Comparison of ENCODE assay signal across 1 cellular context in genomic region chr18:4455113-4455811, GRCh38.
TF ChIP-seq lines count a peak whose summit lies in the region.

TSS of gene DLGAP1 (minus strand) at chr18:4455307.

TF ChIP-seq in GM23338, 12 proteins besides CTCF, POLR2A, EP300 and RAD21 (continued from another document):
- TF ChIP-seq, protein P1, sequence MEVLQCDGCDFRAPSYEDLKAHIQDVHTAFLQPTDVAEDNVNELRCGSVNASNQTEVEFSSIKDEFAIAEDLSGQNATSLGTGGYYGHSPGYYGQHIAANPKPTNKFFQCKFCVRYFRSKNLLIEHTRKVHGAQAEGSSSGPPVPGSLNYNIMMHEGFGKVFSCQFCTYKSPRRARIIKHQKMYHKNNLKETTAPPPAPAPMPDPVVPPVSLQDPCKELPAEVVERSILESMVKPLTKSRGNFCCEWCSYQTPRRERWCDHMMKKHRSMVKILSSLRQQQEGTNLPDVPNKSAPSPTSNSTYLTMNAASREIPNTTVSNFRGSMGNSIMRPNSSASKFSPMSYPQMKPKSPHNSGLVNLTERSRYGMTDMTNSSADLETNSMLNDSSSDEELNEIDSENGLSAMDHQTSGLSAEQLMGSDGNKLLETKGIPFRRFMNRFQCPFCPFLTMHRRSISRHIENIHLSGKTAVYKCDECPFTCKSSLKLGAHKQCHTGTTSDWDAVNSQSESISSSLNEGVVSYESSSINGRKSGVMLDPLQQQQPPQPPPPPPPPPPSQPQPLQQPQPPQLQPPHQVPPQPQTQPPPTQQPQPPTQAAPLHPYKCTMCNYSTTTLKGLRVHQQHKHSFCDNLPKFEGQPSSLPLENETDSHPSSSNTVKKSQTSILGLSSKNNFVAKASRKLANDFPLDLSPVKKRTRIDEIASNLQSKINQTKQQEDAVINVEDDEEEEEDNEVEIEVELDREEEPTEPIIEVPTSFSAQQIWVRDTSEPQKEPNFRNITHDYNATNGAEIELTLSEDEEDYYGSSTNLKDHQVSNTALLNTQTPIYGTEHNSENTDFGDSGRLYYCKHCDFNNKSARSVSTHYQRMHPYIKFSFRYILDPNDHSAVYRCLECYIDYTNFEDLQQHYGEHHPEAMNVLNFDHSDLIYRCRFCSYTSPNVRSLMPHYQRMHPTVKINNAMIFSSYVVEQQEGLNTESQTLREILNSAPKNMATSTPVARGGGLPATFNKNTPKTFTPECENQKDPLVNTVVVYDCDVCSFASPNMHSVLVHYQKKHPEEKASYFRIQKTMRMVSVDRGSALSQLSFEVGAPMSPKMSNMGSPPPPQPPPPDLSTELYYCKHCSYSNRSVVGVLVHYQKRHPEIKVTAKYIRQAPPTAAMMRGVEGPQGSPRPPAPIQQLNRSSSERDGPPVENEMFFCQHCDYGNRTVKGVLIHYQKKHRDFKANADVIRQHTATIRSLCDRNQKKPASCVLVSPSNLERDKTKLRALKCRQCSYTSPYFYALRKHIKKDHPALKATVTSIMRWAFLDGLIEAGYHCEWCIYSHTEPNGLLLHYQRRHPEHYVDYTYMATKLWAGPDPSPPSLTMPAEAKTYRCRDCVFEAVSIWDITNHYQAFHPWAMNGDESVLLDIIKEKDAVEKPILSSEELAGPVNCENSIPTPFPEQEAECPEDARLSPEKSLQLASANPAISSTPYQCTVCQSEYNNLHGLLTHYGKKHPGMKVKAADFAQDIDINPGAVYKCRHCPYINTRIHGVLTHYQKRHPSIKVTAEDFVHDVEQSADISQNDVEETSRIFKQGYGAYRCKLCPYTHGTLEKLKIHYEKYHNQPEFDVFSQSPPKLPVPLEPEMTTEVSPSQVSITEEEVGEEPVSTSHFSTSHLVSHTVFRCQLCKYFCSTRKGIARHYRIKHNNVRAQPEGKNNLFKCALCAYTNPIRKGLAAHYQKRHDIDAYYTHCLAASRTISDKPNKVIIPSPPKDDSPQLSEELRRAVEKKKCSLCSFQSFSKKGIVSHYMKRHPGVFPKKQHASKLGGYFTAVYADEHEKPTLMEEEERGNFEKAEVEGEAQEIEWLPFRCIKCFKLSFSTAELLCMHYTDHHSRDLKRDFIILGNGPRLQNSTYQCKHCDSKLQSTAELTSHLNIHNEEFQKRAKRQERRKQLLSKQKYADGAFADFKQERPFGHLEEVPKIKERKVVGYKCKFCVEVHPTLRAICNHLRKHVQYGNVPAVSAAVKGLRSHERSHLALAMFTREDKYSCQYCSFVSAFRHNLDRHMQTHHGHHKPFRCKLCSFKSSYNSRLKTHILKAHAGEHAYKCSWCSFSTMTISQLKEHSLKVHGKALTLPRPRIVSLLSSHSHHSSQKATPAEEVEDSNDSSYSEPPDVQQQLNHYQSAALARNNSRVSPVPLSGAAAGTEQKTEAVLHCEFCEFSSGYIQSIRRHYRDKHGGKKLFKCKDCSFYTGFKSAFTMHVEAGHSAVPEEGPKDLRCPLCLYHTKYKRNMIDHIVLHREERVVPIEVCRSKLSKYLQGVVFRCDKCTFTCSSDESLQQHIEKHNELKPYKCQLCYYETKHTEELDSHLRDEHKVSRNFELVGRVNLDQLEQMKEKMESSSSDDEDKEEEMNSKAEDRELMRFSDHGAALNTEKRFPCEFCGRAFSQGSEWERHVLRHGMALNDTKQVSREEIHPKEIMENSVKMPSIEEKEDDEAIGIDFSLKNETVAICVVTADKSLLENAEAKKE (CRISPR knock-in tag; IDR thresholded peaks at IDR 0.05): no peak
- TF ChIP-seq NANOG (IDR thresholded peaks at IDR 0.05; ENCODE audit: borderline replicate concordance) (no peak), CREB1 (CRISPR knock-in tag; IDR thresholded peaks at IDR 0.05; ENCODE audit: low read depth) (no peak), POLR2AphosphoS5 (IDR thresholded peaks at IDR 0.05; ENCODE audit: low read depth) (peak; percentile 83)
